ENCODE assay signal across 21 cellular contexts in genomic region chr7:68619476-68619875, GRCh38.
A peak's percentile ranks its signal among the peaks of the same experiment; 100 is the strongest.
DNase-seq lines count a peak whose midpoint lies in the region; ATAC-seq, FAIRE-seq and TF ChIP-seq lines count a peak whose summit lies in the region.
"Had no signal": no experiment of that assay in that cellular context is flagged by ENCODE, and none has a peak within 500 bp of the region (broad histone marks: within the 10 kb centered on the region; RNA-seq: fewer than 3 reads in every experiment).

No MANE protein-coding gene starts in this region.

- H3K9me3 ChIP-seq in HepG2 (ENCODE audit: low read length) (peaks cover 55% of the 10 kb centered on the region), right lobe of liver (no peaks in the 10 kb centered on the region), osteoblast (ENCODE audit: low read depth, low read length) (no peaks in the 10 kb centered on the region)

- H3K9ac ChIP-seq in HepG2 (ENCODE audit: insufficient read depth, low read depth, low read length) = no peak overlapping the region
- H3K9ac ChIP-seq: KMS-11 had no signal

- H2AFZ ChIP-seq in HepG2 (ENCODE audit: low read length) (no peak overlapping the region), osteoblast (ENCODE audit: low read length) (peak overlapping the region; percentile 35)

- no TSS peak for BruUV-seq in HepG2 (replicated peaks; lab: Mats Ljungman, UMichigan)

- ATAC-seq in HepG2 (no peak), right lobe of liver (no peak)
- ATAC-seq: PC-3 had no signal

- no peak for TF ChIP-seq RAD21 in HepG2 (CRISPR knock-in tag; IDR thresholded peaks at IDR 0.05)

- CTCF ChIA-PET in HepG2 (lab: Yijun Ruan, JAX; ENCODE audit: low intra/inter-chr PET ratio, low total read pairs) = no interaction called here

- in situ Hi-C loops in HepG2 (cut with HindIII; ENCODE audit: extremely low pct_ligation_motif_present, low pct_unique_long_range_greater_than_20kb) = no loop called here

- no peak overlapping the region for H3K27ac ChIP-seq in HepG2 (ENCODE audit: extremely low read length, insufficient read depth, low read length)
- H3K27ac ChIP-seq in right lobe of liver = no peak overlapping the region
- H3K27ac ChIP-seq in osteoblast (ENCODE audit: low read depth, low read length) = no peak overlapping the region
- H3K27ac ChIP-seq: KMS-11 had no signal

- H3K36me3 ChIP-seq in HepG2 (replicated peaks in 1 of 2; ENCODE audit: control insufficient read depth in 1 of 2, insufficient read depth in 2 of 2, low read length in 2 of 2) (no peaks in the 10 kb centered on the region), right lobe of liver (no peaks in the 10 kb centered on the region), osteoblast (ENCODE audit: insufficient read depth, low read length) (no peaks in the 10 kb centered on the region)

- H3K4me3 ChIP-seq in HepG2 (replicated peaks in 1 of 3; ENCODE audit: insufficient read depth in 1 of 3, low read depth in 2 of 3, low read length in 3 of 3) (no peak overlapping the region), right lobe of liver (no peak overlapping the region), osteoblast (ENCODE audit: insufficient read depth, low read length) (no peak overlapping the region)

- H3K27me3 ChIP-seq in HepG2 (ENCODE audit: control insufficient read depth in 1 of 2, insufficient read depth in 2 of 2, low read length in 2 of 2) (no peaks in the 10 kb centered on the region), right lobe of liver (no peaks in the 10 kb centered on the region), osteoblast (ENCODE audit: insufficient read depth, low read length) (no peaks in the 10 kb centered on the region)

- WGBS in HepG2 (ENCODE audit: low lambda C conversion rate) = 4% methylated on average over 5 of the region's 5 CpGs
- 63% methylated on average over 5 of the region's 5 CpGs for WGBS in right lobe of liver (ENCODE audit: insufficient coverage, low coverage, low lambda C conversion rate, missing lambda C conversion rate)

- H3K4me1 ChIP-seq in HepG2 (ENCODE audit: insufficient read depth, low read length) (no peaks in the 10 kb centered on the region), right lobe of liver (no peaks in the 10 kb centered on the region), osteoblast (ENCODE audit: insufficient read depth, low read length) (no peaks in the 10 kb centered on the region)
- H3K4me1 ChIP-seq: Caco-2 had no signal

- POLR2A ChIA-PET in HepG2 (lab: Yijun Ruan, JAX) = no interaction called here

- no peak for FAIRE-seq in HepG2 (lab: Jason Lieb, UNC)
- FAIRE-seq: GM12891 had no signal

- TF ChIP-seq POLR2A in HepG2 (IDR thresholded peaks at IDR 0.05; ENCODE audit: insufficient read depth in 1 of 2, low read depth in 2 of 2, low read length in 2 of 2) (no peak), right lobe of liver (IDR thresholded peaks at IDR 0.05) (no peak)

- no peak for TF ChIP-seq EP300 in HepG2 (IDR thresholded peaks at IDR 0.05; ENCODE audit: low read depth in 2 of 2, low read length in 2 of 2)
- no peak for TF ChIP-seq EP300 in HepG2 (CRISPR knock-in tag; IDR thresholded peaks at IDR 0.05; ENCODE audit: borderline replicate concordance)

- H3K79me2 ChIP-seq in HepG2 (ENCODE audit: insufficient read depth, low read length) (no peaks in the 10 kb centered on the region), osteoblast (ENCODE audit: insufficient read depth, low read length) (no peaks in the 10 kb centered on the region)

- no peak overlapping the region for H3K4me2 ChIP-seq in HepG2 (ENCODE audit: low read depth, low read length)
- peak overlapping the region; percentile 3 for H3K4me2 ChIP-seq in osteoblast (ENCODE audit: insufficient read depth, low read length)
- H3K4me2 ChIP-seq: KMS-11 had no signal

- no peaks in the 10 kb centered on the region for H4K20me1 ChIP-seq in HepG2 (ENCODE audit: insufficient read depth, low read length)
- no peaks in the 10 kb centered on the region for H4K20me1 ChIP-seq in osteoblast (ENCODE audit: insufficient read depth, low read length)

- no peak for DNase-seq in HepG2 (ENCODE audit: low spot score)
- DNase-seq in right lobe of liver = no peak
- peak; percentile 14 for DNase-seq in RPMI8226
- no peak for DNase-seq in osteoblast (ENCODE audit: insufficient read length, low spot score, missing footprints)
- no peak for DNase-seq in UCSD-AML1 (lab: John Stamatoyannopoulos, UW; ENCODE audit: unreplicated experiment)
- DNase-seq in amygdala (lab: John Stamatoyannopoulos, UW) = no peak
- DNase-seq in NCI-H82 treated with DMSO at 0.1 percent for 48 hours (lab: John Stamatoyannopoulos, UW; ENCODE audit: unreplicated experiment) = no peak
- DNase-seq: Caco-2; CD4-positive, CD25-positive, alpha-beta regulatory T cell; DND-41; H9; HFFc6; NCI-H1092 treated with DMSO at 0.1 percent for 48 hours; NCI-H1436 treated with DMSO at 0.1 percent for 48 hours; NCI-H1930; NCI-H345; NCI-H524 treated with DMSO at 0.1 percent for 48 hours; PC-3; SHP77 had no signal

- TF ChIP-seq CTCF in HepG2 (CRISPR knock-in tag; IDR thresholded peaks at IDR 0.05) (no peak), right lobe of liver (IDR thresholded peaks at IDR 0.05) (no peak), osteoblast (IDR thresholded peaks at IDR 0.05; ENCODE audit: extremely low read depth, low read depth, low read length) (no peak)

- intact Hi-C loops in HepG2 (cut with micrococcal nuclease; ENCODE audit: unreplicated experiment) = no loop called here
- intact Hi-C loops in right lobe of liver (cut with DNase I) = no loop called here

TF ChIP-seq in HepG2, 621 proteins besides CTCF, POLR2A, EP300 and RAD21:
- no peak for TF ChIP-seq ZNF777 (CRISPR knock-in tag; IDR thresholded peaks at IDR 0.05)
- TF ChIP-seq MAFK (conservative IDR thresholded peaks at IDR 0.05 in 1 of 2, IDR thresholded peaks at IDR 0.05 in 1 of 2; ENCODE audit: low read length in 2 of 2) = peak in 1 of 2 experiments; percentile 40; a peak in 1 of 4 replicates
- 0 out of 2 replicates have a peak, but pooled peaks have one; percentile 1 for TF ChIP-seq MAFF (IDR thresholded peaks at IDR 0.05; ENCODE audit: low read depth, low read length)
